1 cellular context compared by ENCODE assay signal in the genomic region with DNA sequence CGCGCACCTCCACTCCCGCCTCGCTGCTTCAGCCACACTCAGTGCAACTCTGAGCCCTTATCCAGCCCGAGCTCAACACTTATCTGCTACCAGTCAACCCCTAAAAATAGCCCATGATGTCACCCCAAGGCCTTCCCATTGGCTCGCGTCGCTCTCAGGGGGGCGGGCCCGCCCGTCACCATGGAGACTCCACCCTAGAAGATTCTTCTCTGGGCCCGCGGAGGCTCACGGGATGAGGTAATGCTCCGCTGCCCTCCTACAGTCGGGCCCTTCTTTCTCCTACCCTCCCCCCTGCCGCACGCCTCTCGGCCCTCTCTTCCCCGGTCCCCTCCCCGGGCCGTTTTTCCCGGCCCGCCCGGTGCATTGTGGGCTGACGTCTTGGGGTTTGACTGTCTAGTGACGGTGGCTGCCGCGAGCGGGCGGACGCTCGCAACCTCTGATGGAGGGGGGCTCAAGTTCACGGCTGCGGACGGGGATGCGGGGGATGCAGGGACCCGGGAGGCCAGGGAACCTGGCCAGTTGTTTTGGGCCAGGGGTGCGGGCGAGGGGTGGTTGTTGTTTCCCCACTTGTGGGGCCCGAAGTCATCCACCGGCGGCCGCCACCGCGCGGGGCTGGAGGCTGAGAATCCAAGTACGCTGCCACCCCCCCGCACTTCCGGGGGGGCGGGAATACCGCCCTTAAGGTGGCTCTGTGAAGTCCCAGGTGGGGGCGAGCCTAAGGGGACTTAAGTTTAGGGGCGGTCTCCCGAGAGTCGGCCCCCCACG.
TF ChIP-seq lines count a peak whose summit lies in the region.

Gene JUN, minus strand, starts transcription at position 55 of the 765 bp plus-strand sequence. CDS start 977 bp downstream, outside the sequence.

TF ChIP-seq in K562, 482 proteins besides CTCF, POLR2A, EP300 and RAD21 (continued from another document and continues in another):
- TF ChIP-seq DEAF1 (CRISPR knock-in tag; IDR thresholded peaks at IDR 0.05): peak; percentile 53; the same call in 1 of the 2 replicates
- TF ChIP-seq ZNF121 (CRISPR knock-in tag; conservative IDR thresholded peaks at IDR 0.05): no peak
- 0 out of 2 replicates have a peak, but pooled peaks have one; percentile 23 for TF ChIP-seq SRSF3 (IDR thresholded peaks at IDR 0.05; ENCODE audit: insufficient read depth, low read length)
- TF ChIP-seq BRF1 (IDR thresholded peaks at IDR 0.05; ENCODE audit: borderline replicate concordance, extremely low read depth, insufficient read length): no peak
- TF ChIP-seq ZNF830 (CRISPR knock-in tag; IDR thresholded peaks at IDR 0.05): 0 out of 2 replicates have a peak, but pooled peaks have one; percentile 15
- TF ChIP-seq ZNF639 (CRISPR knock-in tag; conservative IDR thresholded peaks at IDR 0.05 in 1 of 2, IDR thresholded peaks at IDR 0.05 in 1 of 2): peak in 1 of 2 experiments; percentile 90; a peak in 2 of 4 replicates
- TF ChIP-seq, protein P1, sequence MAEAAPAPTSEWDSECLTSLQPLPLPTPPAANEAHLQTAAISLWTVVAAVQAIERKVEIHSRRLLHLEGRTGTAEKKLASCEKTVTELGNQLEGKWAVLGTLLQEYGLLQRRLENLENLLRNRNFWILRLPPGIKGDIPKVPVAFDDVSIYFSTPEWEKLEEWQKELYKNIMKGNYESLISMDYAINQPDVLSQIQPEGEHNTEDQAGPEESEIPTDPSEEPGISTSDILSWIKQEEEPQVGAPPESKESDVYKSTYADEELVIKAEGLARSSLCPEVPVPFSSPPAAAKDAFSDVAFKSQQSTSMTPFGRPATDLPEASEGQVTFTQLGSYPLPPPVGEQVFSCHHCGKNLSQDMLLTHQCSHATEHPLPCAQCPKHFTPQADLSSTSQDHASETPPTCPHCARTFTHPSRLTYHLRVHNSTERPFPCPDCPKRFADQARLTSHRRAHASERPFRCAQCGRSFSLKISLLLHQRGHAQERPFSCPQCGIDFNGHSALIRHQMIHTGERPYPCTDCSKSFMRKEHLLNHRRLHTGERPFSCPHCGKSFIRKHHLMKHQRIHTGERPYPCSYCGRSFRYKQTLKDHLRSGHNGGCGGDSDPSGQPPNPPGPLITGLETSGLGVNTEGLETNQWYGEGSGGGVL (CRISPR knock-in tag; IDR thresholded peaks at IDR 0.05): no peak
- TF ChIP-seq ZNF311 (CRISPR knock-in tag; IDR thresholded peaks at IDR 0.05): 0 out of 2 replicates have a peak, but pooled peaks have one; percentile 23
- TF ChIP-seq ZNF77 (CRISPR knock-in tag; IDR thresholded peaks at IDR 0.05): no peak
- no peak for TF ChIP-seq ZNF785 (CRISPR knock-in tag; IDR thresholded peaks at IDR 0.05)
- TF ChIP-seq OTX1 (CRISPR knock-in tag; IDR thresholded peaks at IDR 0.05): peak; percentile 53; the same call in 1 of the 2 replicates
- no peak for TF ChIP-seq ZNF717 (CRISPR knock-in tag; IDR thresholded peaks at IDR 0.05)
- TF ChIP-seq KDM5B (IDR thresholded peaks at IDR 0.05; ENCODE audit: insufficient replicate concordance, low read depth, low read length): peak; percentile 100
- peak; percentile 98 for TF ChIP-seq GTF2E2 (tag; IDR thresholded peaks at IDR 0.05)
- TF ChIP-seq MYBL2 (IDR thresholded peaks at IDR 0.05; ENCODE audit: low read depth): peak; percentile 30; the same call in 1 of the 2 replicates
- TF ChIP-seq MYBL2 (CRISPR knock-in tag; IDR thresholded peaks at IDR 0.05; ENCODE audit: borderline replicate concordance): no peak
- TF ChIP-seq, protein P2, sequence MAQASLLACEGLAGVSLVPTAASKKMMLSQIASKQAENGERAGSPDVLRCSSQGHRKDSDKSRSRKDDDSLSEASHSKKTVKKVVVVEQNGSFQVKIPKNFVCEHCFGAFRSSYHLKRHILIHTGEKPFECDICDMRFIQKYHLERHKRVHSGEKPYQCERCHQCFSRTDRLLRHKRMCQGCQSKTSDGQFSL (CRISPR knock-in tag; IDR thresholded peaks at IDR 0.05): peak; percentile 62
- TF ChIP-seq, protein P2 (tag; IDR thresholded peaks at IDR 0.05): peak in 1 of 2 experiments; percentile 91; a peak in 2 of 4 replicates
- TF ChIP-seq SP2 (IDR thresholded peaks at IDR 0.05; ENCODE audit: extremely low read depth, low read depth, low read length, poor library complexity, severe bottlenecking): peak; percentile 37
- peak; percentile 8; the same call in 1 of the 2 replicates for TF ChIP-seq HCFC1 (IDR thresholded peaks at IDR 0.05; ENCODE audit: low read depth, low read length)
- no peak for TF ChIP-seq RUNX1 (IDR thresholded peaks at IDR 0.05; ENCODE audit: low read depth)
- TF ChIP-seq HOMEZ (CRISPR knock-in tag; IDR thresholded peaks at IDR 0.05): no peak
- no peak for TF ChIP-seq ETS2 (tag; IDR thresholded peaks at IDR 0.05; ENCODE audit: borderline replicate concordance, poor library complexity, severe bottlenecking)
- TF ChIP-seq TFAM (CRISPR knock-in tag; conservative IDR thresholded peaks at IDR 0.05): no peak
- TF ChIP-seq STAT5A (IDR thresholded peaks at IDR 0.05; ENCODE audit: borderline replicate concordance, low read length): 0 out of 2 replicates have a peak, but pooled peaks have one; percentile 9
- no peak for TF ChIP-seq WHSC1 (IDR thresholded peaks at IDR 0.05; ENCODE audit: low read length)
- no peak for TF ChIP-seq E2F3 (CRISPR knock-in tag; IDR thresholded peaks at IDR 0.05)
- no peak for TF ChIP-seq STAG1 (CRISPR knock-in tag; IDR thresholded peaks at IDR 0.05; ENCODE audit: borderline replicate concordance)
- TF ChIP-seq ZNF239 (CRISPR knock-in tag; IDR thresholded peaks at IDR 0.05): no peak; the same call in 1 of the 2 replicates
- TF ChIP-seq, protein P3, sequence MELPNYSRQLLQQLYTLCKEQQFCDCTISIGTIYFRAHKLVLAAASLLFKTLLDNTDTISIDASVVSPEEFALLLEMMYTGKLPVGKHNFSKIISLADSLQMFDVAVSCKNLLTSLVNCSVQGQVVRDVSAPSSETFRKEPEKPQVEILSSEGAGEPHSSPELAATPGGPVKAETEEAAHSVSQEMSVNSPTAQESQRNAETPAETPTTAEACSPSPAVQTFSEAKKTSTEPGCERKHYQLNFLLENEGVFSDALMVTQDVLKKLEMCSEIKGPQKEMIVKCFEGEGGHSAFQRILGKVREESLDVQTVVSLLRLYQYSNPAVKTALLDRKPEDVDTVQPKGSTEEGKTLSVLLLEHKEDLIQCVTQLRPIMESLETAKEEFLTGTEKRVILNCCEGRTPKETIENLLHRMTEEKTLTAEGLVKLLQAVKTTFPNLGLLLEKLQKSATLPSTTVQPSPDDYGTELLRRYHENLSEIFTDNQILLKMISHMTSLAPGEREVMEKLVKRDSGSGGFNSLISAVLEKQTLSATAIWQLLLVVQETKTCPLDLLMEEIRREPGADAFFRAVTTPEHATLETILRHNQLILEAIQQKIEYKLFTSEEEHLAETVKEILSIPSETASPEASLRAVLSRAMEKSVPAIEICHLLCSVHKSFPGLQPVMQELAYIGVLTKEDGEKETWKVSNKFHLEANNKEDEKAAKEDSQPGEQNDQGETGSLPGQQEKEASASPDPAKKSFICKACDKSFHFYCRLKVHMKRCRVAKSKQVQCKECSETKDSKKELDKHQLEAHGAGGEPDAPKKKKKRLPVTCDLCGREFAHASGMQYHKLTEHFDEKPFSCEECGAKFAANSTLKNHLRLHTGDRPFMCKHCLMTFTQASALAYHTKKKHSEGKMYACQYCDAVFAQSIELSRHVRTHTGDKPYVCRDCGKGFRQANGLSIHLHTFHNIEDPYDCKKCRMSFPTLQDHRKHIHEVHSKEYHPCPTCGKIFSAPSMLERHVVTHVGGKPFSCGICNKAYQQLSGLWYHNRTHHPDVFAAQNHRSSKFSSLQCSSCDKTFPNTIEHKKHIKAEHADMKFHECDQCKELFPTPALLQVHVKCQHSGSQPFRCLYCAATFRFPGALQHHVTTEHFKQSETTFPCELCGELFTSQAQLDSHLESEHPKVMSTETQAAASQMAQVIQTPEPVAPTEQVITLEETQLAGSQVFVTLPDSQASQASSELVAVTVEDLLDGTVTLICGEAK (IDR thresholded peaks at IDR 0.05): no peak
- TF ChIP-seq, protein P3 (CRISPR knock-in tag; IDR thresholded peaks at IDR 0.05): no peak; the same call in 1 of the 2 replicates
- no peak for TF ChIP-seq MAFG (tag; conservative IDR thresholded peaks at IDR 0.05)
- TF ChIP-seq ZNF644 (tag; IDR thresholded peaks at IDR 0.05; ENCODE audit: low read depth): no peak
- no peak for TF ChIP-seq THRB (CRISPR knock-in tag; conservative IDR thresholded peaks at IDR 0.05)
- TF ChIP-seq NFE2L1 (tag; IDR thresholded peaks at IDR 0.05; ENCODE audit: borderline replicate concordance, low read depth): no peak
- TF ChIP-seq DDX20 (tag; IDR thresholded peaks at IDR 0.05; ENCODE audit: low read depth): no peak
- TF ChIP-seq TEAD1 (CRISPR knock-in tag; IDR thresholded peaks at IDR 0.05): no peak; a peak in 1 of 4 replicates
- no peak for TF ChIP-seq SRSF1 (IDR thresholded peaks at IDR 0.05; ENCODE audit: low read depth, low read length)
- TF ChIP-seq ZNF143 (CRISPR knock-in tag; IDR thresholded peaks at IDR 0.05): peak; percentile 84
- no peak; the same call in 1 of the 2 replicates for TF ChIP-seq ZNF354B (CRISPR knock-in tag; IDR thresholded peaks at IDR 0.05)
